Comparison of ENCODE assay signal across 11 cellular contexts in the genomic region with DNA sequence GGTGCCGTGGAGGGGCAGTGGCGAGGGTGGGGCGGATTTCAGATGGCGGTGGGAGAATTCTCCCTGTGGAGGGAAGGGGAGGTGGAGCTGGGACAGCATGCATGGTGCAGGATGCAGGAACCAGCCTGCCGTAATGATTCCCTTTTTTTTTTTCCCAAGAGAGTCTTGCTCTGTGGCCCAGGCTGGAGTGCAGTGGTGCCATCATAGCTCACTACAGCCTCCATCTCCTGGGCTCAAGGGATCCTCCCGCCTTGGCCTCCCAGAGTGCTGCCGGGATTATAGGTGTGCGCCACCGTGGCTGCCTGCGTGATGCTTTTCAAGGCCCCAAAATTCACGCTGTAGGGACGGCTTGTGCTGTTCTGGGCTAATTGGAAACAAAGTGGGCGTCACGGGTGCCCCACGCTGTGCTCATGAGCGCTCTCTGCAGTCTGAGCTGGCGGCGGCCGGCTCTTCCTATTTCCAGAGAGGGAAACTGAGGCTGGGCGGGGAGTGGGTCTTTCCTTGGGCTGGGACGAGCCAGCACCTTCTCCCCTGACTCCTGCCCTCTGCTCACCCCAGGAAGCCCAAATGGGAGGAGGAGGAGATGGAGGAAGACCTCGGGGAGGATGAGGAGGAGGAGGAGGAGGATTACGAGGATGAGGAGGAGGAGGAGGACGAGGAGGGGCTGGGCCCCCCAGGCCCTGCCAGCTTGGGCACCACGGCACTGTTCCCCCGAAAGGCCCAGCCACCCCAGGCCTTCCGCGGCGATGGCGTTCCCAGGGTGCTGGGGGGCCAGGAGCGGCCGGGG. TPM values are rescaled to one million over a fixed set of nuclear protein-coding genes. Genes with fewer than 3 reads are reported as not detected.
A peak's percentile ranks its signal among the peaks of the same experiment; 100 is the strongest.
DNase-seq lines count a peak whose midpoint lies in the region; ATAC-seq and TF ChIP-seq lines count a peak whose summit lies in the region.
"Had no signal": no experiment of that assay in that cellular context is flagged by ENCODE, and none has a peak within 500 bp of the region (broad histone marks: within the 10 kb centered on the region; RNA-seq: fewer than 3 reads in every experiment).

No MANE protein-coding gene starts in this region.

- H3K4me1 ChIP-seq in OCI-LY7 (ENCODE audit: insufficient read depth, low read length, poor library complexity, severe bottlenecking) (peaks cover 3% of the 10 kb centered on the region), fibroblast of lung (ENCODE audit: control insufficient read depth, extremely low read depth, insufficient read depth, low read length) (peaks cover 28% of the 10 kb centered on the region), skeletal muscle satellite cell (ENCODE audit: control insufficient read depth, insufficient read depth, low read length) (peaks cover 32% of the 10 kb centered on the region)

- intact Hi-C loops in OCI-LY7 (cut with micrococcal nuclease; ENCODE audit: unreplicated experiment), result no loop called here

- no peaks in the 10 kb centered on the region for H4K20me1 ChIP-seq in OCI-LY7 (ENCODE audit: insufficient read depth, low read length)
- H4K20me1 ChIP-seq in fibroblast of lung (ENCODE audit: control insufficient read depth, extremely low read depth, insufficient read depth, low read length), result no peaks in the 10 kb centered on the region

- H3K9ac ChIP-seq in fibroblast of lung (ENCODE audit: insufficient read depth, low read length) (peak overlapping the region; percentile 48), skeletal muscle satellite cell (ENCODE audit: low read depth, low read length) (no peak overlapping the region)

- BruUV-seq in OCI-LY7 (replicated peaks; lab: Mats Ljungman, UMichigan), result no TSS peak

- peak; percentile 26; the same call in 1 of the 2 replicates for TF ChIP-seq CTCF in OCI-LY7 (conservative IDR thresholded peaks at IDR 0.05; ENCODE audit: low read length)
- no peak for TF ChIP-seq CTCF in fibroblast of lung (conservative IDR thresholded peaks at IDR 0.05 in 1 of 2, IDR thresholded peaks at IDR 0.05 in 1 of 2; ENCODE audit: low read depth in 1 of 2, low read length in 2 of 2)
- TF ChIP-seq CTCF in GM13977 (IDR thresholded peaks at IDR 0.05; ENCODE audit: extremely low read depth, insufficient read depth, missing control alignments), result no peak

- in situ Hi-C loops in GM13977 (cut with MboI; ENCODE audit: low pct_unique_long_range_greater_than_20kb, low sequenced_read_pairs, unreplicated experiment), result no loop called here

- no peak overlapping the region for H2AFZ ChIP-seq in OCI-LY7 (ENCODE audit: low read length)
- H2AFZ ChIP-seq in fibroblast of lung (ENCODE audit: low read length), result no peak overlapping the region

- H3K4me2 ChIP-seq in OCI-LY7 (ENCODE audit: low read length), result no peak overlapping the region
- H3K4me2 ChIP-seq in fibroblast of lung (ENCODE audit: extremely low read depth, insufficient read depth, low read length), result peak overlapping the region; percentile 54
- peak overlapping the region; percentile 79 for H3K4me2 ChIP-seq in skeletal muscle satellite cell (ENCODE audit: low read length)

- H3K9me2 ChIP-seq in OCI-LY7 (ENCODE audit: insufficient read depth, low read length), result no peaks in the 10 kb centered on the region

- no peaks in the 10 kb centered on the region for H3K9me3 ChIP-seq in OCI-LY7 (ENCODE audit: low read length)
- H3K9me3 ChIP-seq in fibroblast of lung (ENCODE audit: control insufficient read depth, insufficient read depth, low read depth, low read length), result no peaks in the 10 kb centered on the region
- no peaks in the 10 kb centered on the region for H3K9me3 ChIP-seq in skeletal muscle satellite cell (replicated peaks; ENCODE audit: low read length)

- POLR2A ChIA-PET in OCI-LY7 (lab: Charles Lee), result no interaction called here

- no peak for ATAC-seq in HG03139 (IDR thresholded peaks at IDR 0.05; ENCODE audit: unreplicated experiment)

- no peak for DNase-seq in OCI-LY7 (ENCODE audit: low spot score)
- no peak for DNase-seq in fibroblast of lung (ENCODE audit: low read depth in 2 of 2)
- DNase-seq in C1 segment of cervical spinal cord (lab: John Stamatoyannopoulos, UW), result no peak
- no peak for DNase-seq in HPDE6-E6E7 (ENCODE audit: extremely low spot score)
- DNase-seq in GM13977 (ENCODE audit: low spot score), result no peak
- DNase-seq: NCI-H510A had no signal

- CTCF ChIA-PET in OCI-LY7 (lab: Charles Lee; ENCODE audit: unreplicated experiment), result no interaction called here

- H3K27ac ChIP-seq in OCI-LY7 (ENCODE audit: low read depth, low read length, poor library complexity, severe bottlenecking) (no peak overlapping the region), fibroblast of lung (ENCODE audit: insufficient read depth, low read length) (peak overlapping the region; percentile 90)

- H3K27me3 ChIP-seq in fibroblast of lung (ENCODE audit: control insufficient read depth, insufficient read depth, low read length), result no peaks in the 10 kb centered on the region
- H3K27me3 ChIP-seq in skeletal muscle satellite cell (ENCODE audit: control insufficient read depth, insufficient read depth, low read length), result no peaks in the 10 kb centered on the region

- H3K4me3 ChIP-seq in GM08714 (ENCODE audit: low read length) (peak overlapping the region; percentile 37; the same call in 1 of the 2 replicates), OCI-LY7 (ENCODE audit: low read depth, low read length, poor library complexity, severe bottlenecking) (no peak overlapping the region), fibroblast of lung (replicated peaks in 1 of 4; ENCODE audit: control extremely low read depth in 1 of 4, insufficient read depth in 1 of 4, low read depth in 3 of 4, low read length in 4 of 4) (peak overlapping the region in 1 of 4 experiments; percentile 44), skeletal muscle satellite cell (ENCODE audit: low read length) (no peak overlapping the region)

- H3K79me2 ChIP-seq in OCI-LY7 (ENCODE audit: insufficient read depth, low read depth, low read length), result no peaks in the 10 kb centered on the region
- peaks cover 53% of the 10 kb centered on the region for H3K79me2 ChIP-seq in fibroblast of lung (ENCODE audit: control insufficient read depth, insufficient read depth, low read length)

- H3K36me3 ChIP-seq in OCI-LY7 (ENCODE audit: insufficient read depth, low read length) (no peaks in the 10 kb centered on the region), fibroblast of lung (ENCODE audit: control insufficient read depth, insufficient read depth, low read length) (peaks cover 16% of the 10 kb centered on the region), skeletal muscle satellite cell (ENCODE audit: insufficient read depth, low read length) (peaks cover 14% of the 10 kb centered on the region)

RNA-seq across cellular contexts. Expression of a gene that starts 6.2 kb away (rescaled TPM):
- 7.9 and 9.9 TPM in 2 replicates for total RNA-seq in OCI-LY7 (2014; rRNA removed; shearing (Covaris generic))
- total RNA-seq in OCI-LY7 (2022), result 21.6 and 23.5 TPM in 2 replicates
- total RNA-seq in fibroblast of lung, result 12.1 and 14.9 TPM in 2 replicates
- polyA plus RNA-seq in fibroblast of lung, result 6.4 and 8.7 TPM in 2 replicates
- polyA plus RNA-seq in fibroblast of lung (2012), result 10.5 and 12.5 TPM in 2 replicates
- polyA minus RNA-seq in fibroblast of lung (ENCODE audit: low replicate concordance), result 32.6 and 39.3 TPM in 2 replicates
- total RNA-seq in skeletal muscle satellite cell (2012; rRNA removed), result 10.0 and 15.5 TPM in 2 replicates

RNA-seq across cellular contexts. Expression of a gene that starts 14.9 kb away (rescaled TPM):
- not detected in 2 replicates for total RNA-seq in OCI-LY7 (2014; rRNA removed; shearing (Covaris generic))
- total RNA-seq in OCI-LY7 (2022) (not detected in 2 replicates), fibroblast of lung (not detected in 2 replicates)
- not detected in 2 replicates for polyA plus RNA-seq in fibroblast of lung
- polyA plus RNA-seq in fibroblast of lung (2012), result not detected in 2 replicates
- polyA minus RNA-seq in fibroblast of lung (ENCODE audit: low replicate concordance), result not detected in 2 replicates
- total RNA-seq in skeletal muscle satellite cell (2012; rRNA removed), result not detected in 2 replicates
- total RNA-seq: M059J had no signal

RNA-seq across cellular contexts. Expression of a gene that starts 19.0 kb away (rescaled TPM):
- total RNA-seq in OCI-LY7 (2014; rRNA removed; shearing (Covaris generic)), result 39.5 and 43.5 TPM in 2 replicates
- total RNA-seq in OCI-LY7 (2022), result 64.9 and 75.2 TPM in 2 replicates
- total RNA-seq in fibroblast of lung, result 13.2 and 13.4 TPM in 2 replicates
- polyA plus RNA-seq in fibroblast of lung, result 20.9 and 25.5 TPM in 2 replicates
- 34.2 and 35.6 TPM in 2 replicates for polyA plus RNA-seq in fibroblast of lung (2012)
- 30.5 and 33.5 TPM in 2 replicates for polyA minus RNA-seq in fibroblast of lung (ENCODE audit: low replicate concordance)
- total RNA-seq in skeletal muscle satellite cell (2012; rRNA removed), result 24.3 and 37.6 TPM in 2 replicates

RNA-seq across cellular contexts. Expression of a gene that starts 38.8 kb away (rescaled TPM):
- total RNA-seq in OCI-LY7 (2014; rRNA removed; shearing (Covaris generic)), result not detected in 2 replicates
- total RNA-seq in OCI-LY7 (2022) (not detected in 2 replicates), fibroblast of lung (not detected in 2 replicates)
- not detected in 2 replicates for polyA plus RNA-seq in fibroblast of lung
- not detected in 2 replicates for polyA plus RNA-seq in fibroblast of lung (2012)
- not detected in 2 replicates for polyA minus RNA-seq in fibroblast of lung (ENCODE audit: low replicate concordance)
- total RNA-seq in skeletal muscle satellite cell (2012; rRNA removed), result not detected in 2 replicates
- total RNA-seq: M059J had no signal
- polyA plus RNA-seq: neural cell had no signal

RNA-seq across cellular contexts. Expression of a gene that starts 39.1 kb away (rescaled TPM):
- 12.9 and 19.1 TPM in 2 replicates for total RNA-seq in OCI-LY7 (2014; rRNA removed; shearing (Covaris generic))
- total RNA-seq in OCI-LY7 (2022), result 54.3 and 61.4 TPM in 2 replicates
- total RNA-seq in fibroblast of lung, result 24.4 and 35.0 TPM in 2 replicates
- 19.3 and 26.2 TPM in 2 replicates for polyA plus RNA-seq in fibroblast of lung
- 45.7 and 61.2 TPM in 2 replicates for polyA plus RNA-seq in fibroblast of lung (2012)
- polyA minus RNA-seq in fibroblast of lung (ENCODE audit: low replicate concordance), result 39.8 and 51.4 TPM in 2 replicates
- total RNA-seq in skeletal muscle satellite cell (2012; rRNA removed), result 29.5 and 30.2 TPM in 2 replicates
